Comparison of ENCODE assay signal across 22 cellular contexts in genomic region chr11:4164884-4165590, GRCh38.
A peak's percentile ranks its signal among the peaks of the same experiment; 100 is the strongest.
DNase-seq lines count a peak whose midpoint lies in the region; ATAC-seq and TF ChIP-seq lines count a peak whose summit lies in the region.
"Had no signal": no experiment of that assay in that cellular context is flagged by ENCODE, and none has a peak within 500 bp of the region (broad histone marks: within the 10 kb centered on the region; RNA-seq: fewer than 3 reads in every experiment).

No MANE protein-coding gene starts in this region.

- H3K27ac Mint-ChIP-seq in activated CD8-positive, alpha-beta T cell treated with anti-CD3 and anti-CD28 coated beads, Interleukin-2, amount 10 ng/mL, durations not matched to agents 7 days and 5 days = no peak overlapping the region
- no peak overlapping the region for H3K27ac Mint-ChIP-seq in activated CD8-positive, alpha-beta T cell treated with anti-CD3 and anti-CD28 coated beads for 36 hours
- H3K27ac Mint-ChIP-seq in activated T-helper 17 cell treated with anti-CD3 and anti-CD28 coated beads, Interleukin-2, amount 50 U/mL, for 72 hours = peak overlapping the region; percentile 34
- H3K27ac Mint-ChIP-seq: B cell; CD8-positive, alpha-beta T cell; HFFc6 had no signal

- CTCF ChIA-PET in activated CD8-positive, alpha-beta T cell treated with anti-CD3 and anti-CD28 coated beads, Interleukin-2, amount 10 ng/mL, durations not matched to agents 7 days and 5 days (lab: Charles Lee) = interaction anchor here (2.2 kb wide), 1 partner anchor 22 kb away, joined by 7 read pairs; no protein-coding TSS in a partner anchor
- CTCF ChIA-PET in activated CD8-positive, alpha-beta T cell treated with anti-CD3 and anti-CD28 coated beads for 36 hours (lab: Charles Lee) = no interaction called here

- intact Hi-C loops in activated CD8-positive, alpha-beta T cell treated with anti-CD3 and anti-CD28 coated beads for 36 hours (cut with micrococcal nuclease) = no loop called here

- H3K4me1 Mint-ChIP-seq in activated CD8-positive, alpha-beta T cell treated with anti-CD3 and anti-CD28 coated beads, Interleukin-2, amount 10 ng/mL, durations not matched to agents 7 days and 5 days (ENCODE audit: low read depth) = no peaks in the 10 kb centered on the region
- no peaks in the 10 kb centered on the region for H3K4me1 Mint-ChIP-seq in activated CD8-positive, alpha-beta T cell treated with anti-CD3 and anti-CD28 coated beads for 36 hours (ENCODE audit: low read depth)
- H3K4me1 Mint-ChIP-seq in activated T-helper 17 cell treated with anti-CD3 and anti-CD28 coated beads, Interleukin-2, amount 50 U/mL, for 72 hours = no peaks in the 10 kb centered on the region
- H3K4me1 Mint-ChIP-seq: B cell had no signal

- POLR2A ChIA-PET in activated CD8-positive, alpha-beta T cell treated with anti-CD3 and anti-CD28 coated beads, Interleukin-2, amount 10 ng/mL, durations not matched to agents 7 days and 5 days (lab: Charles Lee) = no interaction called here
- POLR2A ChIA-PET in activated CD8-positive, alpha-beta T cell treated with anti-CD3 and anti-CD28 coated beads for 36 hours (lab: Charles Lee) = no interaction called here

- no peak for ATAC-seq in activated CD8-positive, alpha-beta T cell treated with anti-CD3 and anti-CD28 coated beads, Interleukin-2, amount 10 ng/mL, durations not matched to agents 7 days and 5 days
- no peak for ATAC-seq in activated CD8-positive, alpha-beta T cell treated with anti-CD3 and anti-CD28 coated beads for 36 hours
- ATAC-seq in HG02610 (IDR thresholded peaks at IDR 0.05; ENCODE audit: unreplicated experiment) (peak; percentile 60), GM18867 (IDR thresholded peaks at IDR 0.05; ENCODE audit: unreplicated experiment) (no peak), HG02763 (IDR thresholded peaks at IDR 0.05; ENCODE audit: unreplicated experiment) (no peak)
- peak; percentile 82 for ATAC-seq in activated T-helper 17 cell treated with anti-CD3 and anti-CD28 coated beads, Interleukin-2, amount 50 U/mL, for 72 hours (replicated peaks)
- ATAC-seq: CD8-positive, alpha-beta T cell; HCT116 had no signal

- no peak overlapping the region for H3K4me3 Mint-ChIP-seq in activated CD8-positive, alpha-beta T cell treated with anti-CD3 and anti-CD28 coated beads, Interleukin-2, amount 10 ng/mL, durations not matched to agents 7 days and 5 days
- no peak overlapping the region for H3K4me3 Mint-ChIP-seq in activated CD8-positive, alpha-beta T cell treated with anti-CD3 and anti-CD28 coated beads for 36 hours
- H3K4me3 Mint-ChIP-seq in activated T-helper 17 cell treated with anti-CD3 and anti-CD28 coated beads, Interleukin-2, amount 50 U/mL, for 72 hours = no peak overlapping the region
- H3K4me3 Mint-ChIP-seq: B cell; CD8-positive, alpha-beta T cell; HFFc6 had no signal

- DNase-seq in activated CD8-positive, alpha-beta T cell treated with anti-CD3 and anti-CD28 coated beads, Interleukin-2, amount 10 ng/mL, durations not matched to agents 7 days and 5 days = peak; percentile 8
- no peak for DNase-seq in activated CD8-positive, alpha-beta T cell treated with anti-CD3 and anti-CD28 coated beads for 36 hours
- peak; percentile 21 for DNase-seq in GM12865 (ENCODE audit: low read depth)
- DNase-seq: 8988T; CD8-positive, alpha-beta T cell; COR-L47; DMS 273 treated with DMSO at 0.1 percent for 48 hours; DMS53; DND-41; EL; GOT3; H7; HFFc6; IMR-90 had no signal

- peaks cover 4% of the 10 kb centered on the region for H3K27me3 Mint-ChIP-seq in activated CD8-positive, alpha-beta T cell treated with anti-CD3 and anti-CD28 coated beads, Interleukin-2, amount 10 ng/mL, durations not matched to agents 7 days and 5 days (ENCODE audit: low read depth)
- no peaks in the 10 kb centered on the region for H3K27me3 Mint-ChIP-seq in activated CD8-positive, alpha-beta T cell treated with anti-CD3 and anti-CD28 coated beads for 36 hours
- no peaks in the 10 kb centered on the region for H3K27me3 Mint-ChIP-seq in activated T-helper 17 cell treated with anti-CD3 and anti-CD28 coated beads, Interleukin-2, amount 50 U/mL, for 72 hours

- TF ChIP-seq CTCF in activated CD8-positive, alpha-beta T cell treated with anti-CD3 and anti-CD28 coated beads for 36 hours (IDR thresholded peaks at IDR 0.05) = no peak
- TF ChIP-seq CTCF in GM12865 (IDR thresholded peaks at IDR 0.05; ENCODE audit: insufficient read depth, low read depth, low read length, missing control alignments) = no peak

- no peaks in the 10 kb centered on the region for H3K36me3 Mint-ChIP-seq in activated CD8-positive, alpha-beta T cell treated with anti-CD3 and anti-CD28 coated beads, Interleukin-2, amount 10 ng/mL, durations not matched to agents 7 days and 5 days (ENCODE audit: low read depth)
- H3K36me3 Mint-ChIP-seq in activated CD8-positive, alpha-beta T cell treated with anti-CD3 and anti-CD28 coated beads for 36 hours (ENCODE audit: low read depth) = no peaks in the 10 kb centered on the region
- no peaks in the 10 kb centered on the region for H3K36me3 Mint-ChIP-seq in activated T-helper 17 cell treated with anti-CD3 and anti-CD28 coated beads, Interleukin-2, amount 50 U/mL, for 72 hours (ENCODE audit: low read depth)
- H3K36me3 Mint-ChIP-seq: CD8-positive, alpha-beta T cell had no signal

- H3K4me3 ChIP-seq in GM12865 (ENCODE audit: low read depth, low read length) = no peak overlapping the region
- H3K4me3 ChIP-seq: BLaER1 treated with 17β-estradiol and CSF1 and Interleukin-3, amounts not matched to agents 10 nM and 100 nM; K562 had no signal

- no peaks in the 10 kb centered on the region for H3K9me3 Mint-ChIP-seq in activated CD8-positive, alpha-beta T cell treated with anti-CD3 and anti-CD28 coated beads, Interleukin-2, amount 10 ng/mL, durations not matched to agents 7 days and 5 days (ENCODE audit: insufficient read depth)
- H3K9me3 Mint-ChIP-seq in activated CD8-positive, alpha-beta T cell treated with anti-CD3 and anti-CD28 coated beads for 36 hours = no peaks in the 10 kb centered on the region
- no peaks in the 10 kb centered on the region for H3K9me3 Mint-ChIP-seq in activated T-helper 17 cell treated with anti-CD3 and anti-CD28 coated beads, Interleukin-2, amount 50 U/mL, for 72 hours
- H3K9me3 Mint-ChIP-seq: CD8-positive, alpha-beta T cell; HFFc6 had no signal

Comparison
In these comparisons a context has a peak if more than half of its experiments do, and no peak if none do; other contexts are left out.
1. ATAC-seq: peak in HG02610 (single experiment) and activated T-helper 17 cell treated with anti-CD3 and anti-CD28 coated beads, Interleukin-2, amount 50 U/mL, for 72 hours (single experiment); none in activated CD8-positive, alpha-beta T cell treated with anti-CD3 and anti-CD28 coated beads, Interleukin-2, amount 10 ng/mL, durations not matched to agents 7 days and 5 days (single experiment), activated CD8-positive, alpha-beta T cell treated with anti-CD3 and anti-CD28 coated beads for 36 hours (single experiment), GM18867 (single experiment) and HG02763 (single experiment).